ENCODE assay signal across 14 cellular contexts in genomic region chr4:657338-658030, GRCh38. TPM values are rescaled to one million over a fixed set of nuclear protein-coding genes. Genes with fewer than 3 reads are reported as not detected.
DNase-seq lines count a peak whose midpoint lies in the region; ATAC-seq and TF ChIP-seq lines count a peak whose summit lies in the region.
"Had no signal": no experiment of that assay in that cellular context is flagged by ENCODE, and none has a peak within 500 bp of the region (broad histone marks: within the 10 kb centered on the region; RNA-seq: fewer than 3 reads in every experiment).

No MANE protein-coding gene starts in this region.

- intact Hi-C loops in Right ventricle myocardium inferior (cut with DNase I) (no loop called here), cardiac septum (cut with DNase I) (no loop called here), lower lobe of right lung (cut with DNase I) (no loop called here), aorta (cut with DNase I) (no loop called here)

- ATAC-seq in Right ventricle myocardium inferior (no peak), lower lobe of right lung (no peak), aorta (ENCODE audit: low FRiP score) (no peak), HG02571 (IDR thresholded peaks at IDR 0.05; ENCODE audit: unreplicated experiment) (no peak)

- no peaks in the 10 kb centered on the region for H3K36me3 ChIP-seq in lower lobe of right lung
- no peaks in the 10 kb centered on the region for H3K36me3 ChIP-seq in aorta (ENCODE audit: control insufficient read depth in 1 of 2, insufficient read depth in 2 of 2, low read length in 1 of 2)

- DNase-seq in Right ventricle myocardium inferior (ENCODE audit: missing footprints) (peak; percentile 45), cardiac septum (ENCODE audit: low spot score) (no peak), lower lobe of right lung (peak; percentile 38), aorta (peak; percentile 47 to 62), hippocampal formation (lab: John Stamatoyannopoulos, UW) (no peak)
- DNase-seq in stimulated activated naive CD4-positive, alpha-beta T cell treated with Interleukin-2 at 50 U/mL for 16 hours (lab: John Stamatoyannopoulos, UW) = no peak
- DNase-seq: Kasumi-1, NCI-H187 treated with DMSO at 0.1 percent for 48 hours, NCI-H2171 treated with DMSO at 0.1 percent for 48 hours, NCI-H774 had no signal

- TF ChIP-seq CTCF in lower lobe of right lung (IDR thresholded peaks at IDR 0.05) = no peak

- WGBS in aorta, 2 donors = 80 to 81% methylated on average over 29 of the region's 29 CpGs

- H3K4me3 ChIP-seq in lower lobe of right lung (no peak overlapping the region), aorta (ENCODE audit: low read length in 2 of 2) (no peak overlapping the region)

- peak overlapping the region; percentile 69 for H3K27ac ChIP-seq in cingulate gyrus (ENCODE audit: low read depth, low read length)
- no peak overlapping the region for H3K27ac ChIP-seq in lower lobe of right lung
- H3K27ac ChIP-seq in aorta (ENCODE audit: low read depth in 1 of 2, low read length in 2 of 2) = no peak overlapping the region
- H3K27ac ChIP-seq: C4-2B had no signal

- H3K27me3 ChIP-seq in lower lobe of right lung (ENCODE audit: low read depth) (no peaks in the 10 kb centered on the region), aorta (ENCODE audit: control insufficient read depth in 1 of 2, insufficient read depth in 2 of 2, low read length in 1 of 2) (no peaks in the 10 kb centered on the region)

- no peaks in the 10 kb centered on the region for H3K4me1 ChIP-seq in lower lobe of right lung
- H3K4me1 ChIP-seq in aorta (ENCODE audit: control insufficient read depth in 1 of 2, insufficient read depth in 2 of 2, low read length in 2 of 2) = no peaks in the 10 kb centered on the region

- H3K9me3 ChIP-seq in lower lobe of right lung (no peaks in the 10 kb centered on the region), aorta (ENCODE audit: control insufficient read depth, low read length) (no peaks in the 10 kb centered on the region)

RNA-seq across cellular contexts. Expression of gene ATP5ME, which starts 16.6 kb away (rescaled TPM):
- total RNA-seq in Right ventricle myocardium inferior = 1,162 TPM
- total RNA-seq in cardiac septum = 734 TPM
- total RNA-seq in lower lobe of right lung = 173 TPM
- total RNA-seq in aorta = 100 to 1,000 TPM; 152 to 162 TPM
- polyA plus RNA-seq in aorta = 100 to 1,000 TPM; 492 to 599 TPM

RNA-seq across cellular contexts. Expression of gene MYL5, which starts 16.9 kb away (rescaled TPM):
- total RNA-seq in Right ventricle myocardium inferior (3.9 TPM), cardiac septum (6.5 TPM), lower lobe of right lung (9.7 TPM), aorta (10 to 100 TPM in 1 of 2 donors, 1 to 10 TPM in 1; 5.7 to 11.5 TPM)
- 10 to 100 TPM; 15.4 to 19.8 TPM for polyA plus RNA-seq in aorta

RNA-seq across cellular contexts. Expression of gene SLC49A3, which starts 31.5 kb away (rescaled TPM):
- 17.3 TPM for total RNA-seq in Right ventricle myocardium inferior
- 12.1 TPM for total RNA-seq in cardiac septum
- 31.5 TPM for total RNA-seq in lower lobe of right lung
- total RNA-seq in aorta = 10 to 100 TPM; 10.8 to 20.0 TPM
- polyA plus RNA-seq in aorta = 10 to 100 TPM in 1 of 2 donors, 1 to 10 TPM in 1; 3.0 to 22.9 TPM
- total RNA-seq: NCI-H460 had no signal

RNA-seq across cellular contexts. Expression of gene PDE6B, which starts 32.1 kb away (rescaled TPM):
- total RNA-seq in Right ventricle myocardium inferior (1.7 TPM), cardiac septum (4.8 TPM), lower lobe of right lung (5.5 TPM), aorta (1 to 10 TPM; 1.9 to 2.4 TPM)
- polyA plus RNA-seq in aorta = 1 to 10 TPM; 1.1 to 4.0 TPM
- total RNA-seq: NCI-H460 had no signal

RNA-seq across cellular contexts. Expression of gene PCGF3, which starts 48.1 kb away (rescaled TPM):
- total RNA-seq in Right ventricle myocardium inferior (21.7 TPM), cardiac septum (24.3 TPM), lower lobe of right lung (44.8 TPM), aorta (10 to 100 TPM; 35.7 to 59.4 TPM)
- 10 to 100 TPM; 17.7 to 38.3 TPM for polyA plus RNA-seq in aorta

Comparison
In these comparisons a context has a peak if more than half of its experiments do, and no peak if none do; other contexts are left out.
1. DNase-seq: peak in Right ventricle myocardium inferior (single experiment), lower lobe of right lung (single experiment) and aorta (2 of 2); none in cardiac septum (single experiment), stimulated activated naive CD4-positive, alpha-beta T cell treated with Interleukin-2 at 50 U/mL for 16 hours (single experiment) and hippocampal formation (0 of 2).